In the genomic region with DNA sequence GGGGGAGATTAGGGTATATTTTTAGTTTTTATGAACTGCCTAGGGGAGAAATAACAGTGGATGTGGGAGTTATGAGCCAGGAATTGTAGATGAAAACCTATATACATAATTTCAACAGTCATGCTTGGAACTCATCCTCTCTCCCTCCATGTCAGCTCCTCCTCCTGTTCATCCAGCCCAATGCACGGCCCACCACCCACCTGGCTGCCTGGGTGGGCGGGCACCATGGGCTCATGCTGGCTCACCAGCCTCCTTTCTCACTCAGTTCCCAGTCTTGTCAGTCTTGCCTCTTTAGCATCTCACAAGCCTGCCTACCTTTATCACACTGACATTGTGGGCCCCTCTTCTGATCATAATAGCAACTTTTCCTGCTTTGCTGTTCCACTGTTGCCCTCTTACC, we compare ENCODE assay signal across 7 cellular contexts.
"Had no signal": no experiment of that assay in that cellular context is flagged by ENCODE, and none has a peak within 500 bp of the region (broad histone marks: within the 10 kb centered on the region; RNA-seq: fewer than 3 reads in every experiment).

No MANE protein-coding gene starts in this region.

- H3K4me3 Mint-ChIP-seq: IgD-negative memory B cell had no signal

- DNase-seq: IMR-90, KBM-7, KG1 had no signal

- H3K4me3 ChIP-seq: K562 had no signal

- H3K27ac ChIP-seq: HL-60 had no signal

- H3K9me3 Mint-ChIP-seq: IgD-negative memory B cell had no signal

- H3K27me3 Mint-ChIP-seq: IgD-negative memory B cell had no signal

- ATAC-seq: HepG2, K562 had no signal

- H3K4me1 Mint-ChIP-seq: IgD-negative memory B cell had no signal
